In genomic region chr12:106086696-106087095, GRCh38 we compare ENCODE assay signal across 29 cellular contexts. TPM values are rescaled to one million over a fixed set of nuclear protein-coding genes. Genes with fewer than 3 reads are reported as not detected.
DNase-seq lines count a peak whose midpoint lies in the region; TF ChIP-seq lines count a peak whose summit lies in the region.
"Had no signal": no experiment of that assay in that cellular context is flagged by ENCODE, and none has a peak within 500 bp of the region (broad histone marks: within the 10 kb centered on the region; RNA-seq: fewer than 3 reads in every experiment).

No MANE protein-coding gene starts in this region.

- 91 to 94% methylated on average over 19 of the region's 19 CpGs for WGBS in testis, 2 donors

- H3K27ac ChIP-seq in dorsolateral prefrontal cortex (peak overlapping the region; percentile 73 to 100 (median 97)), testis (no peak overlapping the region)
- H3K27ac ChIP-seq: BLaER1, epithelial cell of prostate, lower lobe of right lung, ovary, right atrium auricular region had no signal

- intact Hi-C loops in dorsolateral prefrontal cortex (cut with DNase I) (loop anchor here in 1 of 2 donors (2.0 kb wide), 2 partner anchors 28 to 50 kb away; no protein-coding TSS in a partner anchor), testis (cut with DNase I; ENCODE audit: low total_unique reads) (no loop called here)

- DNase-seq in amygdala (lab: John Stamatoyannopoulos, UW): peak in 49 of 56 donors; percentile 21 to 88 (median 65)
- peak in 9 of 10 donors; percentile 55 to 86 (median 78) for DNase-seq in dorsolateral prefrontal cortex
- peak; percentile 88 for DNase-seq in midbrain (lab: John Stamatoyannopoulos, UW)
- DNase-seq in superior temporal gyrus (ENCODE audit: extremely low spot score): peak; percentile 96
- DNase-seq in NCI-H187 (lab: John Stamatoyannopoulos, UW): no peak
- no peak for DNase-seq in testis
- no peak for DNase-seq in NCI-H2029 (lab: John Stamatoyannopoulos, UW)
- DNase-seq: activated naive CD8-positive, alpha-beta T cell treated with anti-CD3 and anti-CD28 coated beads, Interleukin-2, amount 50 U/mL, for 24 hours; activated T-cell treated with anti-CD3 and anti-CD28 coated beads, Interleukin-2, amount 50 U/mL, for 72 hours; COR-L47; DMS53; effector CD4-positive, alpha-beta T cell; GOT3; lower lobe of right lung; mucosa of descending colon; natural killer cell; NCI-H1092; NCI-H187 treated with DMSO at 0.1 percent for 48 hours; NCI-H2171 treated with DMSO at 0.1 percent for 48 hours; NCI-H524 treated with DMSO at 0.1 percent for 48 hours; ovary; stimulated activated CD4-positive, alpha-beta T cell treated with anti-CD3 and anti-CD28 coated beads, Interleukin-1b, Interleukin-23, amount 100 ng/mL, for 48 hours; stimulated activated naive CD8-positive, alpha-beta T cell treated with anti-CD3 and anti-CD28 coated beads, Interleukin-15, Interleukin-2, amounts not matched to agents 100 U/mL and 50 U/mL, for 24 hours; T-cell had no signal

- TF ChIP-seq CTCF in dorsolateral prefrontal cortex (IDR thresholded peaks at IDR 0.05 in 54 of 56, conservative IDR thresholded peaks at IDR 0.05 in 2 of 56; ENCODE audit: low read depth in 1 of 56, partially characterized antibody in 56 of 56): peak in 11 of 56 donors; percentile 6 to 23 (median 12)
- no peak for TF ChIP-seq CTCF in testis (IDR thresholded peaks at IDR 0.05)

- no peak for TF ChIP-seq POLR2A in testis (IDR thresholded peaks at IDR 0.05)

- peak overlapping the region in 51 of 59 donors; percentile 0 to 57 (median 33) for H3K4me3 ChIP-seq in dorsolateral prefrontal cortex
- no peak overlapping the region for H3K4me3 ChIP-seq in testis
- H3K4me3 ChIP-seq: BLaER1, K562, lower lobe of right lung, mucosa of descending colon, ovary, right atrium auricular region, tibial nerve had no signal

- H3K27me3 ChIP-seq in dorsolateral prefrontal cortex (no peaks in the 10 kb centered on the region), testis (no peaks in the 10 kb centered on the region)
- H3K27me3 ChIP-seq: BLaER1, ovary, right atrium auricular region, tibial nerve had no signal

- no peaks in the 10 kb centered on the region for H3K36me3 ChIP-seq in testis (ENCODE audit: low read depth, missing control alignments)
- H3K36me3 ChIP-seq: BLaER1, lower lobe of right lung, ovary, tibial nerve had no signal

- peaks cover 35% of the 10 kb centered on the region for H3K4me1 ChIP-seq in testis
- H3K4me1 ChIP-seq: BLaER1 had no signal

- no peaks in the 10 kb centered on the region for H3K9me3 ChIP-seq in testis
- H3K9me3 ChIP-seq: BLaER1, lower lobe of right lung, mucosa of descending colon, ovary, right atrium auricular region, tibial nerve had no signal

RNA-seq across cellular contexts. Expression of gene NUAK1, which starts 52.1 kb away (rescaled TPM):
- total RNA-seq in dorsolateral prefrontal cortex (100 to 1,000 TPM in 82 of 120 experiments, 10 to 100 TPM in 38; 44.5 to 165 (median 114) TPM), testis (1 to 10 TPM; 6.6 to 8.2 TPM)
- 9.1 TPM for polyA plus RNA-seq in testis (ENCODE audit: insufficient read depth, low read depth, low replicate concordance)
- polyA plus RNA-seq: K562 had no signal

Comparison
In these comparisons a context has a peak if more than half of its experiments do, and no peak if none do; other contexts are left out.
1. DNase-seq: peak in amygdala (49 of 56), dorsolateral prefrontal cortex (9 of 10), midbrain (single experiment) and superior temporal gyrus (single experiment); none in NCI-H187 (0 of 2), testis (single experiment) and NCI-H2029 (single experiment).
2. H3K27ac ChIP-seq: peak in dorsolateral prefrontal cortex (59 of 59); none in testis (0 of 2).
3. H3K4me3 ChIP-seq: peak in dorsolateral prefrontal cortex (51 of 59); none in testis (0 of 2).
4. RNA of gene NUAK1, which starts 52.1 kb away (total RNA-seq): 44.5 to 165 TPM in dorsolateral prefrontal cortex; 6.6 to 8.2 TPM in testis; every median in the first group is over 4 times any median in the second.